Comparison of ENCODE assay signal across 9 cellular contexts in the genomic region with DNA sequence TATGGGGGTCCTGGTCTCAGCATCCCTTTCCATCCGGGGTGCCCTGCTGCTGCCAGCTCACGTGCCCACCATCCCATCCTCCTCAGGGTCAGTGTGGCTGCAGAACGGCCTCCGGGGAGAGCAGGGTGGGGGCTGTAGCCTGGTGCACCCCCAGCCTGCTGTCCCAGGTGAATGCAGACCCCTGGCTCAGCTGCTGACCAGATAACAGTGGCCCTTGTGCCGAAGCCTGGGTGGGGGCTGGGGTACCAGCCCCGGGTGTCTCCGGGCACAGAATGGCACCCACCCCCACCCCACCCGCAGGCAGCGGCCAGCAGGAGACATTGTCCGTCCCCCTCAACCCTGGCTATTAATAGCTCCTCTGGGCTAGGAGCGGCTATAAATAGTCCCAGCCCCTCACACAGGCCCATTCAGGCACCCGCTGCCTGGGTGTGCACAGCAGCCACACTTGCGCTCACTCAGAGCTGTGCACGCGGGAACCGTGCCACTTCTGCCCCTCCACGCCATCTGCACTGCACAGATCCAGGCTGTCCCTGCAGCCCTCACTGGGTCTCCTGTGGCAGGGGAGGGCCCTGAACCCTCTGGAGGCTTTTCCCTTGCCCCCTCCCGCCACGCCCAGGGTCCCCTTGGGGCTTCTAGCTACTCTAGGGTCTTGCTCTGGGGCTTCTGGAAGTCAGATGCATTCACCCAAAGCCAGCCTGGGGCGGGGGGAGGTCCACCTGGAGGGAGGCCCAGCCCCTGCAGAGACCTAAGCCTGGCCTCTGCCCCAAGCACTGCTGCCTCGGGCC. TPM values are rescaled to one million over a fixed set of nuclear protein-coding genes. Genes with fewer than 3 reads are reported as not detected.
DNase-seq lines count a peak whose midpoint lies in the region; ATAC-seq and TF ChIP-seq lines count a peak whose summit lies in the region.
"Had no signal": no experiment of that assay in that cellular context is flagged by ENCODE, and none has a peak within 500 bp of the region (broad histone marks: within the 10 kb centered on the region; RNA-seq: fewer than 3 reads in every experiment).

No MANE protein-coding gene starts in this region.

- no peak overlapping the region for H3K9ac ChIP-seq in mesendoderm (ENCODE audit: low read length)

- H3K27me3 ChIP-seq in cardiac muscle cell (no peaks in the 10 kb centered on the region), ovary (no peaks in the 10 kb centered on the region), mesendoderm (ENCODE audit: insufficient read depth, low read length, poor library complexity) (no peaks in the 10 kb centered on the region)

- peaks cover 35% of the 10 kb centered on the region for H3K4me1 ChIP-seq in cardiac muscle cell (ENCODE audit: low read depth)
- H3K4me1 ChIP-seq in ovary (ENCODE audit: insufficient read depth) = peaks cover 15% of the 10 kb centered on the region
- H3K4me1 ChIP-seq in mesendoderm (ENCODE audit: control insufficient read depth, low read depth, low read length) = no peaks in the 10 kb centered on the region

- ATAC-seq in T-helper 17 cell = no peak

- intact Hi-C loops in ovary (cut with DNase I) = loop anchor here in 1 of 4 donors (5.0 kb wide), 1 partner anchor 35 kb away; no protein-coding TSS in a partner anchor

- peak overlapping the region; percentile 79 for H3K4me3 Mint-ChIP-seq in T-helper 17 cell

- DNase-seq in COLO829 (ENCODE audit: low spot score) (peak; percentile 44), T-helper 17 cell (no peak), cardiac muscle cell (ENCODE audit: low read depth in 1 of 2, low spot score in 1 of 2) (peak in 1 of 2 donors; percentile 90), ovary (no peak), mesendoderm (no peak), activated gamma-delta T cell treated with Interleukin-2 at 50 U/mL for 16 hours (no peak)
- no peak for DNase-seq in central memory CD4-positive, alpha-beta T cell
- no peak for DNase-seq in activated CD4-positive, alpha-beta T cell treated with anti-CD3 and anti-CD28 coated beads, Interleukin-2, amount 50 U/mL, for 48 hours
- DNase-seq: islet precursor cell had no signal

- 39 to 56% (median 45%) methylated on average over 21 of the region's 21 CpGs for WGBS in ovary, 3 donors
- WGBS in mesendoderm (ENCODE audit: extremely low coverage, insufficient coverage, low lambda C conversion rate) = no CpG with 5 or more reads among the region's 21 CpGs

- H2AK5ac ChIP-seq in mesendoderm (ENCODE audit: low read length) = no peak overlapping the region

- H3K9me3 ChIP-seq in T-helper 17 cell (ENCODE audit: control insufficient read depth, low read length, poor library complexity, severe bottlenecking) (no peaks in the 10 kb centered on the region), cardiac muscle cell (ENCODE audit: low read depth) (no peaks in the 10 kb centered on the region), ovary (no peaks in the 10 kb centered on the region)

- H3K27me3 Mint-ChIP-seq in T-helper 17 cell = no peaks in the 10 kb centered on the region

- TF ChIP-seq POLR2A in ovary (IDR thresholded peaks at IDR 0.05) = no peak

- no peak overlapping the region for H3K4ac ChIP-seq in mesendoderm (ENCODE audit: low read depth, low read length)

- H2BK120ac ChIP-seq in mesendoderm (ENCODE audit: low read depth, low read length) = no peak overlapping the region

- no peak for TF ChIP-seq EP300 in ovary (IDR thresholded peaks at IDR 0.05)

- no peak overlapping the region for H2BK5ac ChIP-seq in mesendoderm (ENCODE audit: low read length)

- no peak overlapping the region for H3K23ac ChIP-seq in mesendoderm (ENCODE audit: low read length)

- TF ChIP-seq CTCF in cardiac muscle cell (IDR thresholded peaks at IDR 0.05; ENCODE audit: low read depth, low read length) (no peak), ovary (IDR thresholded peaks at IDR 0.05) (no peak)

- H3K36me3 Mint-ChIP-seq in T-helper 17 cell (ENCODE audit: low read depth) = no peaks in the 10 kb centered on the region

- H3K36me3 ChIP-seq in cardiac muscle cell = no peaks in the 10 kb centered on the region
- no peaks in the 10 kb centered on the region for H3K36me3 ChIP-seq in ovary
- H3K36me3 ChIP-seq in mesendoderm (ENCODE audit: control insufficient read depth, insufficient read depth, low read length) = no peaks in the 10 kb centered on the region

- H3K56ac ChIP-seq in mesendoderm (ENCODE audit: low read length) = no peak overlapping the region

- H4K8ac ChIP-seq in mesendoderm (ENCODE audit: low read depth, low read length) = no peak overlapping the region

- no peak overlapping the region for H3K18ac ChIP-seq in mesendoderm (ENCODE audit: low read length)

- no peaks in the 10 kb centered on the region for H3K79me2 ChIP-seq in mesendoderm (ENCODE audit: control insufficient read depth, insufficient read depth, low read length)

- H4K5ac ChIP-seq in mesendoderm (ENCODE audit: low read length) = no peak overlapping the region

- no peak overlapping the region for H2BK15ac ChIP-seq in mesendoderm (replicated peaks; ENCODE audit: low read depth)

- H3K4me3 ChIP-seq in cardiac muscle cell = no peak overlapping the region
- no peak overlapping the region for H3K4me3 ChIP-seq in ovary
- no peak overlapping the region for H3K4me3 ChIP-seq in mesendoderm (ENCODE audit: low read length)

- H3K4me1 Mint-ChIP-seq in T-helper 17 cell = peaks cover 12% of the 10 kb centered on the region

- H3K4me2 ChIP-seq in mesendoderm (ENCODE audit: low read length) = no peak overlapping the region

- peak overlapping the region; percentile 92 for H3K27ac ChIP-seq in cardiac muscle cell
- peak overlapping the region; percentile 58 to 95 for H3K27ac ChIP-seq in ovary
- H3K27ac ChIP-seq in mesendoderm (ENCODE audit: low read depth, low read length) = no peak overlapping the region

- no peaks in the 10 kb centered on the region for H3K79me1 ChIP-seq in mesendoderm (ENCODE audit: low read length)

- peak overlapping the region; percentile 82 for H3K27ac Mint-ChIP-seq in T-helper 17 cell

RNA-seq across cellular contexts. Expression of gene CRELD2, which starts 18.7 kb away (rescaled TPM):
- total RNA-seq in T-helper 17 cell (10 to 100 TPM; 28.1 to 36.7 TPM), cardiac muscle cell (36.0 and 109 TPM in 2 replicates), ovary (10 to 100 TPM; 12.9 to 53.4 (median 27.8) TPM)
- polyA plus RNA-seq in cardiac muscle cell (37.6 and 112 TPM in 2 replicates), ovary (10 to 100 TPM in 1 of 2 donors, 1 to 10 TPM in 1; 9.5 to 21.4 TPM)
- 18.7 TPM for polyA plus RNA-seq in mesendoderm (2013, experiment 1 of 2)
- 18.4 TPM for polyA plus RNA-seq in mesendoderm (2013, experiment 2 of 2)

RNA-seq across cellular contexts. Expression of gene ALG12, which starts 18.9 kb away (rescaled TPM):
- 10 to 100 TPM; 13.7 to 15.4 TPM for total RNA-seq in T-helper 17 cell
- 10.5 and 21.0 TPM in 2 replicates for total RNA-seq in cardiac muscle cell
- polyA plus RNA-seq in cardiac muscle cell = 19.2 and 38.0 TPM in 2 replicates
- total RNA-seq in ovary = 10 to 100 TPM; 10.5 to 19.2 (median 15.5) TPM
- 10 to 100 TPM in 1 of 2 donors, 1 to 10 TPM in 1; 3.5 to 10.3 TPM for polyA plus RNA-seq in ovary
- polyA plus RNA-seq in mesendoderm (2013, experiment 1 of 2) = 11.0 TPM
- polyA plus RNA-seq in mesendoderm (2013, experiment 2 of 2) = 11.4 TPM

RNA-seq across cellular contexts. Expression of gene PIM3, which starts 23.4 kb away (rescaled TPM):
- total RNA-seq in T-helper 17 cell (100 to 1,000 TPM; 227 to 241 TPM), cardiac muscle cell (37.4 and 62.2 TPM in 2 replicates), ovary (100 to 1,000 TPM in 1 of 7 donors, 10 to 100 TPM in 6; 29.7 to 291 (median 45.3) TPM)
- polyA plus RNA-seq in cardiac muscle cell (46.1 and 74.4 TPM in 2 replicates), ovary (10 to 100 TPM in 1 of 2 donors, 1 to 10 TPM in 1; 7.3 to 34.1 TPM)
- 14.0 TPM for polyA plus RNA-seq in mesendoderm (2013, experiment 1 of 2)
- polyA plus RNA-seq in mesendoderm (2013, experiment 2 of 2) = 14.1 TPM
